In genomic region chr22:46022881-46023512, GRCh38 we compare ENCODE assay signal across 18 cellular contexts. TPM values are rescaled to one million over a fixed set of nuclear protein-coding genes. Genes with fewer than 3 reads are reported as not detected.
"Had no signal": no experiment of that assay in that cellular context is flagged by ENCODE, and none has a peak within 500 bp of the region (broad histone marks: within the 10 kb centered on the region; RNA-seq: fewer than 3 reads in every experiment).

No MANE protein-coding gene starts in this region.

- DNase-seq: activated CD4-positive, alpha-beta T cell treated with anti-CD3 and anti-CD28 coated beads, Interleukin-2, amount 10 ng/mL, durations not matched to agents 24 days and 14 days; activated CD4-positive, CD25-positive, alpha-beta regulatory T cell; activated naive CD4-positive, alpha-beta T cell treated with anti-CD3 and anti-CD28 coated beads for 36 hours; activated naive CD8-positive, alpha-beta T cell treated with anti-CD3 and anti-CD28 coated beads, Interleukin-2, amount 50 U/mL, for 24 hours; activated T-cell treated with anti-CD3 and anti-CD28 coated beads, Interleukin-2, amount 50 U/mL, for 4 hours; brain microvascular endothelial cell; central memory CD4-positive, alpha-beta T cell; erythroblast; heart right ventricle; retina; stimulated activated naive CD8-positive, alpha-beta T cell treated with anti-CD3 and anti-CD28 coated beads, Interleukin-15, amount 100 ng/mL, for 72 hours; testis had no signal

- H3K27me3 ChIP-seq: testis, upper lobe of right lung had no signal

- H3K27ac ChIP-seq: brain microvascular endothelial cell, testis, upper lobe of right lung had no signal

- H3K9me3 Mint-ChIP-seq: activated CD4-positive, alpha-beta T cell treated with anti-CD3 and anti-CD28 coated beads, Interleukin-2, amount 10 ng/mL, durations not matched to agents 24 days and 14 days; activated naive CD4-positive, alpha-beta T cell treated with anti-CD3 and anti-CD28 coated beads for 36 hours; activated naive CD8-positive, alpha-beta T cell treated with anti-CD3 and anti-CD28 coated beads, Interleukin-2, amount 50 U/mL, for 24 hours; activated T-cell treated with anti-CD3 and anti-CD28 coated beads, Interleukin-2, amount 50 U/mL, for 4 hours; naive thymus-derived CD8-positive, alpha-beta T cell; stimulated activated naive CD8-positive, alpha-beta T cell treated with anti-CD3 and anti-CD28 coated beads, Interleukin-15, amount 100 ng/mL, for 72 hours had no signal

- ATAC-seq: activated naive CD8-positive, alpha-beta T cell treated with anti-CD3 and anti-CD28 coated beads, Interleukin-2, amount 50 U/mL, for 24 hours; activated T-cell treated with anti-CD3 and anti-CD28 coated beads, Interleukin-2, amount 50 U/mL, for 4 hours; mucosa of descending colon; naive thymus-derived CD8-positive, alpha-beta T cell; stimulated activated naive CD8-positive, alpha-beta T cell treated with anti-CD3 and anti-CD28 coated beads, Interleukin-15, amount 100 ng/mL, for 72 hours; upper lobe of right lung had no signal

- H3K9me3 ChIP-seq: heart right ventricle, left ventricle myocardium inferior, mucosa of descending colon, testis, upper lobe of right lung had no signal

- H3K4me3 Mint-ChIP-seq: activated CD4-positive, alpha-beta T cell treated with anti-CD3 and anti-CD28 coated beads, Interleukin-2, amount 10 ng/mL, durations not matched to agents 24 days and 14 days; activated naive CD4-positive, alpha-beta T cell treated with anti-CD3 and anti-CD28 coated beads for 36 hours; activated naive CD8-positive, alpha-beta T cell treated with anti-CD3 and anti-CD28 coated beads, Interleukin-2, amount 50 U/mL, for 24 hours; activated T-cell treated with anti-CD3 and anti-CD28 coated beads, Interleukin-2, amount 50 U/mL, for 4 hours; naive thymus-derived CD8-positive, alpha-beta T cell; stimulated activated naive CD8-positive, alpha-beta T cell treated with anti-CD3 and anti-CD28 coated beads, Interleukin-15, amount 100 ng/mL, for 72 hours had no signal

- H3K27ac Mint-ChIP-seq: activated CD4-positive, alpha-beta T cell treated with anti-CD3 and anti-CD28 coated beads, Interleukin-2, amount 10 ng/mL, durations not matched to agents 24 days and 14 days; activated naive CD4-positive, alpha-beta T cell treated with anti-CD3 and anti-CD28 coated beads for 36 hours; activated naive CD8-positive, alpha-beta T cell treated with anti-CD3 and anti-CD28 coated beads, Interleukin-2, amount 50 U/mL, for 24 hours; naive thymus-derived CD8-positive, alpha-beta T cell; stimulated activated naive CD8-positive, alpha-beta T cell treated with anti-CD3 and anti-CD28 coated beads, Interleukin-15, amount 100 ng/mL, for 72 hours had no signal

- H3K36me3 Mint-ChIP-seq: naive thymus-derived CD8-positive, alpha-beta T cell had no signal

- FAIRE-seq: endometrium had no signal

- H3K36me3 ChIP-seq: brain microvascular endothelial cell, heart right ventricle, left ventricle myocardium inferior, upper lobe of right lung had no signal

- H3K4me3 ChIP-seq: coronary artery, heart right ventricle, left ventricle myocardium inferior, mucosa of descending colon, testis, upper lobe of right lung had no signal

RNA-seq across cellular contexts. Expression of gene WNT7B, which starts 46.0 kb away (rescaled TPM):
- total RNA-seq: activated CD4-positive, alpha-beta T cell treated with anti-CD3 and anti-CD28 coated beads, Interleukin-2, amount 10 ng/mL, durations not matched to agents 24 days and 14 days; activated naive CD4-positive, alpha-beta T cell treated with anti-CD3 and anti-CD28 coated beads for 36 hours; heart right ventricle; left ventricle myocardium inferior; mucosa of descending colon; naive thymus-derived CD8-positive, alpha-beta T cell had no signal
- polyA plus RNA-seq: heart right ventricle; naive thymus-derived CD8-positive, alpha-beta T cell had no signal
